In the genomic region with DNA sequence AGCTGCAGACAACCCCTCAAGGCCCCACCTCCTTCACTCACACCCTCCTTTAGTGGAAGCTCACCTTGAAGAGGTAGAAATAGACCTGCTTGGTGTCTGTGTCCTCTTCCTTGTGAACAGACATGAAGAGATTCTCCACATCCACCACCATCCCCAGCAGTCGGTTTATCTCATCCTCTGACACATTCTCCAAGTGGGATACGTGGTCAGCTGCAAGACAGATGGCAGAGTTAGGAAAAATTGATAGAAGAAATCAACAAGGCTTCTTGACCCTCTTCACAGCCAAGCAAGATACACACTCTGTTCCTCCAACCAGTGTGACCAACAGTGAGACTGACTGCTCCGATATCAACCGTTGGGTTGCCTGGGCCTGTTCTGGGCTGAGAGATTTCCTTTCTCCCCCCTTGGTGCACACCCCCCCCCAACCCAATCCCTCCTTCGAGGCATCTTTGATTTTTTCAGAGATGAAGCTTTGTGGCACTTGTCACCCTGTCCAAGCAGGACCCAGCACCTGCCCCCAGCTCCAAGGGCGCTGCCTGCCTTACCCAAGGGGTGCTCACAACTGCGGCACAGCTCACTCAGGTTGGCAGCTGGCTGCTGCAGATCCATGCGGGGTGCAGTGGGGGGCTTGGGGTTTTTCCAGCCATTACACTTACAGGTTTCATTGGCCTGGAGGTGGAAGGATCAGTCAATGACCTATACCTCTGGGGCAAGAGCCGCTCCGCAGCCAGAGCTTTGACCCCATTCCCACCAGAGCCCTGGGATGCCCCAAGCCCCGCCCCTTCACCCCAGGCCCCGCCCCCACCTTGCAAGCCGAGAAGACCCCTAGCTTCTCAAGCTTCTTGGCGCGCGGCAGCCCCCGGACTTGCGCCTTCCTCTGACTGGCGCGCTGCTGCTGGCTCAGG, we compare ENCODE assay signal across 6 cellular contexts. TPM values are rescaled to one million over a fixed set of nuclear protein-coding genes. Genes with fewer than 3 reads are reported as not detected.
DNase-seq lines count a peak whose midpoint lies in the region; ATAC-seq and FAIRE-seq lines count a peak whose summit lies in the region.

No MANE protein-coding gene starts in this region.

- H3K27me3 Mint-ChIP-seq in T-cell: no peaks in the 10 kb centered on the region

- peak overlapping the region in 1 of 2 donors; percentile 34 for H3K27ac Mint-ChIP-seq in T-cell

- H3K36me3 ChIP-seq in iPS-20b (ENCODE audit: insufficient read depth, low read depth, low read length): peaks cover 8% of the 10 kb centered on the region

- DNase-seq in GM18507 (ENCODE audit: extremely low spot score, insufficient read length, low read depth): no peak
- DNase-seq in T-cell: no peak
- no peak for DNase-seq in occipital lobe (lab: John Stamatoyannopoulos, UW)
- no peak for DNase-seq in AML-193 (lab: John Stamatoyannopoulos, UW)
- no peak for DNase-seq in posterior cingulate gyrus

- intact Hi-C loops in posterior cingulate gyrus (cut with DNase I): loop anchor here (2.0 kb wide), 1 partner anchor 34 kb away; a partner anchor contains a TSS

- H3K4me3 Mint-ChIP-seq in T-cell: peak overlapping the region; percentile 66 to 74 (median 71)

- POLR2A ChIA-PET in T-cell (lab: Charles Lee): interaction anchor here in 1 of 2 donors (0.7 kb wide), 1 partner anchor 15 kb away, joined by 6 read pairs; no protein-coding TSS in a partner anchor

- peak; percentile 28 to 41 (median 38) for ATAC-seq in T-cell (replicated peaks in 1 of 4)

- H3K9me3 Mint-ChIP-seq in T-cell: no peaks in the 10 kb centered on the region

- H3K36me3 Mint-ChIP-seq in T-cell: peaks cover 24% of the 10 kb centered on the region

- no peak overlapping the region for H3K27ac ChIP-seq in iPS-20b (ENCODE audit: low read length)

- peak overlapping the region; percentile 64 for H3K4me3 ChIP-seq in iPS-20b (ENCODE audit: low read length)

- H3K4me1 ChIP-seq in iPS-20b (ENCODE audit: insufficient read depth, low read length): peaks cover 3% of the 10 kb centered on the region; the same call in 1 of the 2 replicates

- H3K9me3 ChIP-seq in iPS-20b (ENCODE audit: insufficient read depth, low read depth, low read length): no peaks in the 10 kb centered on the region

- FAIRE-seq in GM18507 (lab: Jason Lieb, UNC): peak; percentile 5

- no peaks in the 10 kb centered on the region for H3K27me3 ChIP-seq in iPS-20b (ENCODE audit: insufficient read depth, low read length)

- CTCF ChIA-PET in T-cell (lab: Charles Lee): interaction anchor here (0.6 to 1.6 kb wide), 10 partner anchors 17 to 1980 kb away, joined by 3 to 8 read pairs (median 4); a partner anchor contains a TSS

- peaks cover 29 to 38% (median 33%) of the 10 kb centered on the region in 3 donors for H3K4me1 Mint-ChIP-seq in T-cell

- peak overlapping the region; percentile 73; the same call in 1 of the 2 replicates for H3K9ac ChIP-seq in iPS-20b (ENCODE audit: low read depth, low read length)

RNA-seq across cellular contexts. Expression of a gene that starts 0.8 kb away (rescaled TPM):
- total RNA-seq in T-cell (10 to 100 TPM; 41.1 to 75.5 (median 61.1) TPM), occipital lobe (9.0 TPM)

RNA-seq across cellular contexts. Expression of a gene that starts 2.2 kb away (rescaled TPM):
- total RNA-seq in T-cell: under 1 TPM in 2 of 5 donors, not detected in 3; 0.13 to 0.18 TPM
- not detected for total RNA-seq in occipital lobe

RNA-seq across cellular contexts. Expression of a gene that starts 7.9 kb away (rescaled TPM):
- 10 to 100 TPM; 38.2 to 63.0 (median 41.7) TPM for total RNA-seq in T-cell
- total RNA-seq in occipital lobe: 1.1 TPM

RNA-seq across cellular contexts. Expression of a gene that starts 22.1 kb away (rescaled TPM):
- total RNA-seq in T-cell (1 to 10 TPM in 1 of 5 donors, under 1 TPM in 4; 0.16 to 1.0 (median 0.46) TPM), occipital lobe (0.31 TPM)

RNA-seq across cellular contexts. Expression of a gene that starts 34.4 kb away (rescaled TPM):
- 10 to 100 TPM; 72.3 to 85.9 (median 79.3) TPM for total RNA-seq in T-cell
- 35.1 TPM for total RNA-seq in occipital lobe

Comparison
In these comparisons a context has a peak if more than half of its experiments do, and no peak if none do; other contexts are left out.
1. RNA of a gene that starts 7.9 kb away (total RNA-seq): 38.2 to 63.0 TPM in T-cell; 1.1 TPM in occipital lobe (single experiment); every median in the first group is over 10 times any median in the second.